In the genomic region with DNA sequence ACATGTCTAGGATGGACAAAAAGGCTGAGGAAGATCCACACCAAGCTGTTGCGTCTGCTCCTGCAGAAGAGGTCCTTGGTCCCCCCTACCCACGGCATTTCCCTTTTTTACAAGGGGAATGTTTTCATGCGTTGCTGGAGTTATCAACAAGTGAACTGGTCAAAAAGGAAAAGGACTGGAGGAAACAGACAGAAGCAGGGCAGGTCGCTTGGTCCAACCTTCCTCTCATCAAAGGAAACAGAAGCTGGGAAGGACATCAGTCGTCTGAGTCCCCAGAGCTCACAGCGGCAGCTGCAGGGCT, we compare ENCODE assay signal across 13 cellular contexts. TPM values are rescaled to one million over a fixed set of nuclear protein-coding genes. Genes with fewer than 3 reads are reported as not detected.
DNase-seq lines count a peak whose midpoint lies in the region; ATAC-seq and TF ChIP-seq lines count a peak whose summit lies in the region.
"Had no signal": no experiment of that assay in that cellular context is flagged by ENCODE, and none has a peak within 500 bp of the region (broad histone marks: within the 10 kb centered on the region; RNA-seq: fewer than 3 reads in every experiment).

No MANE protein-coding gene starts in this region.

- DNase-seq in CD8-positive, alpha-beta T cell = no peak
- no peak for DNase-seq in T-cell
- DNase-seq in fibroblast of lung (ENCODE audit: low read depth in 2 of 2) = no peak
- DNase-seq in effector CD8-positive, alpha-beta T cell (lab: John Stamatoyannopoulos, UW) = no peak
- no peak for DNase-seq in dorsolateral prefrontal cortex
- no peak for DNase-seq in activated CD4-positive, alpha-beta T cell treated with anti-CD3 and anti-CD28 coated beads, Interleukin-2, amount 50 U/mL, for 4 hours
- DNase-seq in NCI-H446 treated with DMSO at 0.1 percent for 48 hours (lab: John Stamatoyannopoulos, UW) = no peak
- DNase-seq: amygdala, EL, GM23248, T1000 had no signal

- no peaks in the 10 kb centered on the region for H3K27me3 ChIP-seq in CD8-positive, alpha-beta T cell (ENCODE audit: insufficient read depth, low read length)
- H3K27me3 ChIP-seq in fibroblast of lung (ENCODE audit: control insufficient read depth, insufficient read depth, low read length) (no peaks in the 10 kb centered on the region), skeletal muscle satellite cell (ENCODE audit: control insufficient read depth, insufficient read depth, low read length) (no peaks in the 10 kb centered on the region), dorsolateral prefrontal cortex (no peaks in the 10 kb centered on the region)

- no peaks in the 10 kb centered on the region for H3K9me3 Mint-ChIP-seq in CD8-positive, alpha-beta T cell
- no peaks in the 10 kb centered on the region for H3K9me3 Mint-ChIP-seq in T-cell

- H3K4me1 Mint-ChIP-seq in CD8-positive, alpha-beta T cell (ENCODE audit: low read depth) = peaks cover 15% of the 10 kb centered on the region
- H3K4me1 Mint-ChIP-seq in T-cell = peaks cover 21 to 42% (median 29%) of the 10 kb centered on the region in 3 donors

- H2AFZ ChIP-seq in fibroblast of lung (ENCODE audit: low read length) = no peak overlapping the region
- H2AFZ ChIP-seq: GM23248 had no signal

- H3K27me3 Mint-ChIP-seq in CD8-positive, alpha-beta T cell (ENCODE audit: low read depth) = no peaks in the 10 kb centered on the region
- H3K27me3 Mint-ChIP-seq in T-cell = no peaks in the 10 kb centered on the region

- H3K79me2 ChIP-seq in fibroblast of lung (ENCODE audit: control insufficient read depth, insufficient read depth, low read length) = peaks cover 96% of the 10 kb centered on the region

- H3K4me3 ChIP-seq in CD8-positive, alpha-beta T cell (ENCODE audit: low read depth, low read length) = no peak overlapping the region
- no peak overlapping the region for H3K4me3 ChIP-seq in fibroblast of lung (replicated peaks in 1 of 4; ENCODE audit: control extremely low read depth in 1 of 4, insufficient read depth in 1 of 4, low read depth in 3 of 4, low read length in 4 of 4)
- no peak overlapping the region for H3K4me3 ChIP-seq in skeletal muscle satellite cell (ENCODE audit: low read length)
- H3K4me3 ChIP-seq in dorsolateral prefrontal cortex = no peak overlapping the region
- H3K4me3 ChIP-seq: GM23248 had no signal

- H3K4me1 ChIP-seq in CD8-positive, alpha-beta T cell (ENCODE audit: insufficient read depth, low read length) = no peaks in the 10 kb centered on the region
- H3K4me1 ChIP-seq in fibroblast of lung (ENCODE audit: control insufficient read depth, extremely low read depth, insufficient read depth, low read length) (peaks cover 21% of the 10 kb centered on the region), skeletal muscle satellite cell (ENCODE audit: control insufficient read depth, insufficient read depth, low read length) (peaks cover 52% of the 10 kb centered on the region)

- peaks cover 4% of the 10 kb centered on the region for H3K36me3 Mint-ChIP-seq in CD8-positive, alpha-beta T cell
- peaks cover 4% of the 10 kb centered on the region for H3K36me3 Mint-ChIP-seq in T-cell

- H3K27ac ChIP-seq in CD8-positive, alpha-beta T cell (ENCODE audit: low read depth, low read length) = no peak overlapping the region
- H3K27ac ChIP-seq in fibroblast of lung (ENCODE audit: insufficient read depth, low read length) = no peak overlapping the region
- H3K27ac ChIP-seq in dorsolateral prefrontal cortex = no peak overlapping the region

- no peak for ATAC-seq in CD8-positive, alpha-beta T cell
- no peak for ATAC-seq in T-cell (replicated peaks in 1 of 4)

- H3K9ac ChIP-seq in fibroblast of lung (ENCODE audit: insufficient read depth, low read length) (no peak overlapping the region), skeletal muscle satellite cell (ENCODE audit: low read depth, low read length) (no peak overlapping the region)
- H3K9ac ChIP-seq: GM23248 had no signal

- no peak overlapping the region for H3K4me3 Mint-ChIP-seq in CD8-positive, alpha-beta T cell
- peak overlapping the region in 1 of 3 donors; percentile 64 for H3K4me3 Mint-ChIP-seq in T-cell

- peak overlapping the region; percentile 70 for H3K27ac Mint-ChIP-seq in CD8-positive, alpha-beta T cell
- peak overlapping the region; percentile 66 to 92 for H3K27ac Mint-ChIP-seq in T-cell

- H3K4me2 ChIP-seq in fibroblast of lung (ENCODE audit: extremely low read depth, insufficient read depth, low read length) (peak overlapping the region; percentile 40), skeletal muscle satellite cell (ENCODE audit: low read length) (peak overlapping the region; percentile 51)

- CTCF ChIA-PET in CD8-positive, alpha-beta T cell (lab: Charles Lee) = interaction anchor here (1.2 to 2.6 kb wide), 3 partner anchors 15 to 53 kb away, joined by 3 to 14 read pairs (median 4); partner anchors contain the start of gene APRT
- CTCF ChIA-PET in T-cell (lab: Charles Lee) = interaction anchor here (0.6 to 1.0 kb wide), 2 partner anchors 79 to 99 kb away, joined by 3 read pairs; no protein-coding TSS in a partner anchor

- intact Hi-C loops in CD8-positive, alpha-beta T cell (cut with DNase I, micrococcal nuclease) = no loop called here
- intact Hi-C loops in dorsolateral prefrontal cortex (cut with DNase I) = no loop called here

- no peaks in the 10 kb centered on the region for H3K9me3 ChIP-seq in CD8-positive, alpha-beta T cell (ENCODE audit: low read length)
- H3K9me3 ChIP-seq in fibroblast of lung (ENCODE audit: control insufficient read depth, insufficient read depth, low read depth, low read length) (no peaks in the 10 kb centered on the region), skeletal muscle satellite cell (replicated peaks; ENCODE audit: low read length) (no peaks in the 10 kb centered on the region)

- no peaks in the 10 kb centered on the region for H4K20me1 ChIP-seq in fibroblast of lung (ENCODE audit: control insufficient read depth, extremely low read depth, insufficient read depth, low read length)

- POLR2A ChIA-PET in CD8-positive, alpha-beta T cell (lab: Charles Lee) = no interaction called here
- POLR2A ChIA-PET in T-cell (lab: Charles Lee) = no interaction called here

- no peak for TF ChIP-seq CTCF in CD8-positive, alpha-beta T cell (IDR thresholded peaks at IDR 0.05)
- TF ChIP-seq CTCF in fibroblast of lung (conservative IDR thresholded peaks at IDR 0.05 in 1 of 2, IDR thresholded peaks at IDR 0.05 in 1 of 2; ENCODE audit: low read depth in 1 of 2, low read length in 2 of 2) = no peak
- no peak for TF ChIP-seq CTCF in dorsolateral prefrontal cortex (IDR thresholded peaks at IDR 0.05 in 54 of 56, conservative IDR thresholded peaks at IDR 0.05 in 2 of 56; ENCODE audit: low read depth in 1 of 56, partially characterized antibody in 56 of 56)

- no peaks in the 10 kb centered on the region for H3K36me3 ChIP-seq in CD8-positive, alpha-beta T cell (ENCODE audit: insufficient read depth, low read length)
- H3K36me3 ChIP-seq in fibroblast of lung (ENCODE audit: control insufficient read depth, insufficient read depth, low read length) (peaks cover 6% of the 10 kb centered on the region), skeletal muscle satellite cell (ENCODE audit: insufficient read depth, low read length) (peaks cover 27% of the 10 kb centered on the region)

RNA-seq across cellular contexts. Expression of gene PIEZO1, which starts 26.1 kb away (rescaled TPM):
- 10 to 100 TPM; 67.4 to 70.1 TPM for total RNA-seq in CD8-positive, alpha-beta T cell
- 100 to 1,000 TPM; 139 to 274 (median 240) TPM for total RNA-seq in T-cell
- 135 and 313 TPM in 2 replicates for total RNA-seq in fibroblast of lung
- 94.5 and 126 TPM in 2 replicates for polyA plus RNA-seq in fibroblast of lung
- 184 and 260 TPM in 2 replicates for polyA plus RNA-seq in fibroblast of lung (2012)
- polyA minus RNA-seq in fibroblast of lung (ENCODE audit: low replicate concordance) = 1,099 and 1,312 TPM in 2 replicates
- 155 and 171 TPM in 2 replicates for total RNA-seq in skeletal muscle satellite cell (2012; rRNA removed)
- total RNA-seq in dorsolateral prefrontal cortex = 10 to 100 TPM; 14.6 to 86.5 (median 34.6) TPM
- polyA plus RNA-seq: neural cell had no signal

RNA-seq across cellular contexts. Expression of gene CDT1, which starts 44.7 kb away (rescaled TPM):
- 1 to 10 TPM; 1.2 to 2.3 TPM for total RNA-seq in CD8-positive, alpha-beta T cell
- 1 to 10 TPM in 4 of 5 donors, under 1 TPM in 1; 0.93 to 3.7 (median 1.5) TPM for total RNA-seq in T-cell
- total RNA-seq in fibroblast of lung = 0.77 and 3.6 TPM in 2 replicates
- 1.3 and 4.5 TPM in 2 replicates for polyA plus RNA-seq in fibroblast of lung
- polyA plus RNA-seq in fibroblast of lung (2012) = 4.2 and 19.0 TPM in 2 replicates
- 4.7 and 23.7 TPM in 2 replicates for polyA minus RNA-seq in fibroblast of lung (ENCODE audit: low replicate concordance)
- total RNA-seq in skeletal muscle satellite cell (2012; rRNA removed) = 12.4 and 16.8 TPM in 2 replicates
- 1 to 10 TPM in 106 of 120 experiments, under 1 TPM in 14; 0.49 to 5.3 (median 2.0) TPM for total RNA-seq in dorsolateral prefrontal cortex

RNA-seq across cellular contexts. Expression of gene CTU2, which starts 52.6 kb away (rescaled TPM):
- total RNA-seq in CD8-positive, alpha-beta T cell = 10 to 100 TPM; 59.5 to 60.4 TPM
- 10 to 100 TPM; 30.1 to 39.5 (median 38.6) TPM for total RNA-seq in T-cell
- 11.9 and 13.4 TPM in 2 replicates for total RNA-seq in fibroblast of lung
- polyA plus RNA-seq in fibroblast of lung = 7.6 and 8.1 TPM in 2 replicates
- 17.9 and 24.7 TPM in 2 replicates for polyA plus RNA-seq in fibroblast of lung (2012)
- 9.5 and 19.2 TPM in 2 replicates for polyA minus RNA-seq in fibroblast of lung (ENCODE audit: low replicate concordance)
- 26.1 and 27.1 TPM in 2 replicates for total RNA-seq in skeletal muscle satellite cell (2012; rRNA removed)
- total RNA-seq in dorsolateral prefrontal cortex = 10 to 100 TPM; 14.1 to 40.3 (median 24.0) TPM

RNA-seq across cellular contexts. Expression of gene RNF166, which starts 52.7 kb away (rescaled TPM):
- total RNA-seq in CD8-positive, alpha-beta T cell = 100 to 1,000 TPM; 371 to 406 TPM
- 100 to 1,000 TPM; 246 to 369 (median 264) TPM for total RNA-seq in T-cell
- total RNA-seq in fibroblast of lung = 9.7 and 13.6 TPM in 2 replicates
- 6.6 and 8.2 TPM in 2 replicates for polyA plus RNA-seq in fibroblast of lung
- 7.5 and 12.3 TPM in 2 replicates for polyA plus RNA-seq in fibroblast of lung (2012)
- polyA minus RNA-seq in fibroblast of lung (ENCODE audit: low replicate concordance) = 7.3 and 8.0 TPM in 2 replicates
- total RNA-seq in skeletal muscle satellite cell (2012; rRNA removed) = 8.7 and 9.4 TPM in 2 replicates
- 10 to 100 TPM; 15.1 to 52.4 (median 24.8) TPM for total RNA-seq in dorsolateral prefrontal cortex

RNA-seq across cellular contexts. Expression of gene APRT, which starts 52.8 kb away (rescaled TPM):
- 100 to 1,000 TPM; 171 to 178 TPM for total RNA-seq in CD8-positive, alpha-beta T cell
- 100 to 1,000 TPM; 166 to 245 (median 228) TPM for total RNA-seq in T-cell
- total RNA-seq in fibroblast of lung = 50.3 and 95.6 TPM in 2 replicates
- polyA plus RNA-seq in fibroblast of lung = 39.2 and 57.6 TPM in 2 replicates
- 155 and 232 TPM in 2 replicates for polyA plus RNA-seq in fibroblast of lung (2012)
- polyA minus RNA-seq in fibroblast of lung (ENCODE audit: low replicate concordance) = 62.8 and 64.3 TPM in 2 replicates
- 87.8 and 97.6 TPM in 2 replicates for total RNA-seq in skeletal muscle satellite cell (2012; rRNA removed)
- total RNA-seq in dorsolateral prefrontal cortex = 10 to 100 TPM; 21.9 to 51.6 (median 33.2) TPM
